In the genomic region with DNA sequence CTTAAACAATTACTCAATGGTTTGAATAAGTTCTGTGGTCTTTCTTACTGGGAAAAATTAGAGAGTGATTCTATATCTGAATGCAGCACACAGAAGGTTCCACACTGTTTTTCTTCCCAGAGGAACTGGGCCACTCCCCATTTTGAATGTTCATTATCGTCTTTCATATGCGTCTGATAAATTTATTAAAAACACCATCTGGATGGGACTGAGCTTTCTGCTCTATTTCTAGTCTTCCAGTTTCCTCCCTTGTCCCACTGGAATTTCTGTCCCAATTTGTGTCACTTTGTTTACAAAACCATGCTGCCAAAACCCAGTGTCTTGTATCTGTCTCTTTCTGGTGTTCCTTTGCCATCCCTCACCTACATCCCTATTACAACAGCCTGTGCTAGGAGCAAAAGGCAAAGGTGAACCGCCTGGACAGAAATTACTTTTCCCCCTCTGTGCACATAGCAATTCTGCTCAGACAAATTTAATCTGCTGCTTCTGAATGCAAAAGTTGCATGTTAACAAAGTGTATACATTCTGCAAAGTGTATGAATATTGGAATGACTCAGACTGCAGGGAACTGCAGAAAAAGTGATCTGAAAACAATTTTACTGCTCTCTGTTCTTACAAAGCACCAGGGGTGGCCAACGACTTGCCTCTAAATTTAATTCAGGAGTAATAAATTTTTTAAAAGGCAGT, we compare ENCODE assay signal across 15 cellular contexts.
DNase-seq lines count a peak whose midpoint lies in the region; ATAC-seq and TF ChIP-seq lines count a peak whose summit lies in the region.
"Had no signal": no experiment of that assay in that cellular context is flagged by ENCODE, and none has a peak within 500 bp of the region (broad histone marks: within the 10 kb centered on the region; RNA-seq: fewer than 3 reads in every experiment).

No MANE protein-coding gene starts in this region.

- H3K27me3 Mint-ChIP-seq in activated naive CD8-positive, alpha-beta T cell treated with anti-CD3 and anti-CD28 coated beads for 36 hours, result no peaks in the 10 kb centered on the region
- H3K27me3 Mint-ChIP-seq in natural killer cell (ENCODE audit: low read depth in 2 of 2), result no peaks in the 10 kb centered on the region
- H3K27me3 Mint-ChIP-seq: stimulated activated naive CD8-positive, alpha-beta T cell treated with anti-CD3 and anti-CD28 coated beads, Interleukin-15, amount 100 ng/mL, for 72 hours had no signal

- peak; percentile 44 for ATAC-seq in GM18907 (IDR thresholded peaks at IDR 0.05; ENCODE audit: unreplicated experiment)
- peak; percentile 62 for ATAC-seq in HG02610 (IDR thresholded peaks at IDR 0.05; ENCODE audit: unreplicated experiment)
- ATAC-seq in natural killer cell, result no peak
- ATAC-seq: activated T-cell treated with anti-CD3 and anti-CD28 coated beads, Interleukin-2, amount 50 U/mL, for 4 hours; foreskin keratinocyte; stimulated activated naive CD8-positive, alpha-beta T cell treated with anti-CD3 and anti-CD28 coated beads, Interleukin-15, amount 100 ng/mL, for 72 hours had no signal

- peaks cover 27% of the 10 kb centered on the region for H3K4me1 ChIP-seq in DOHH2 (ENCODE audit: control insufficient read depth, low read length)
- H3K4me1 ChIP-seq: foreskin keratinocyte had no signal

- TF ChIP-seq CTCF in DOHH2 (IDR thresholded peaks at IDR 0.05; ENCODE audit: low read depth, low read length, poor library complexity, severe bottlenecking) (no peak), foreskin fibroblast (IDR thresholded peaks at IDR 0.05; ENCODE audit: low read depth, low read length) (no peak), natural killer cell (IDR thresholded peaks at IDR 0.05) (no peak)

- H3K79me2 ChIP-seq in DOHH2 (ENCODE audit: control insufficient read depth, low read length), result no peaks in the 10 kb centered on the region

- peak overlapping the region; percentile 27 for H3K4me2 ChIP-seq in DOHH2 (ENCODE audit: low read length)

- H3K27ac ChIP-seq in DOHH2 (ENCODE audit: low read depth, low read length), result no peak overlapping the region
- H3K27ac ChIP-seq: foreskin keratinocyte had no signal

- no peaks in the 10 kb centered on the region for H3K27me3 ChIP-seq in DOHH2 (ENCODE audit: control insufficient read depth, low read length)
- H3K27me3 ChIP-seq: foreskin keratinocyte had no signal

- no peaks in the 10 kb centered on the region for H4K20me1 ChIP-seq in DOHH2 (ENCODE audit: control insufficient read depth, insufficient read depth, low read depth, low read length)

- H3K4me1 Mint-ChIP-seq in activated naive CD8-positive, alpha-beta T cell treated with anti-CD3 and anti-CD28 coated beads for 36 hours, result peaks cover 7% of the 10 kb centered on the region
- H3K4me1 Mint-ChIP-seq in natural killer cell, result peaks cover 22 to 24% of the 10 kb centered on the region in 2 donors
- H3K4me1 Mint-ChIP-seq: stimulated activated naive CD8-positive, alpha-beta T cell treated with anti-CD3 and anti-CD28 coated beads, Interleukin-15, amount 100 ng/mL, for 72 hours had no signal

- H3K9me3 ChIP-seq in DOHH2 (ENCODE audit: control insufficient read depth, insufficient read depth, low read length), result no peaks in the 10 kb centered on the region

- H3K9me3 Mint-ChIP-seq in activated naive CD8-positive, alpha-beta T cell treated with anti-CD3 and anti-CD28 coated beads for 36 hours, result peaks cover 5% of the 10 kb centered on the region
- peaks cover 0 to 2% of the 10 kb centered on the region in 2 donors for H3K9me3 Mint-ChIP-seq in natural killer cell
- H3K9me3 Mint-ChIP-seq: activated T-cell treated with anti-CD3 and anti-CD28 coated beads, Interleukin-2, amount 50 U/mL, for 4 hours had no signal

- H3K36me3 Mint-ChIP-seq in activated naive CD8-positive, alpha-beta T cell treated with anti-CD3 and anti-CD28 coated beads for 36 hours, result peaks cover 5% of the 10 kb centered on the region
- H3K36me3 Mint-ChIP-seq in natural killer cell, result no peaks in the 10 kb centered on the region

- intact Hi-C loops in natural killer cell (cut with micrococcal nuclease), result no loop called here

- H3K4me3 ChIP-seq in DOHH2 (ENCODE audit: low read length) (0 out of 2 replicates have a peak overlapping the region, but pooled peaks have one; percentile 2), foreskin fibroblast (ENCODE audit: low read depth in 1 of 2, low read length in 2 of 2) (no peak overlapping the region)

- H3K4me3 Mint-ChIP-seq in activated naive CD8-positive, alpha-beta T cell treated with anti-CD3 and anti-CD28 coated beads for 36 hours, result no peak overlapping the region
- H3K4me3 Mint-ChIP-seq in natural killer cell, result no peak overlapping the region
- H3K4me3 Mint-ChIP-seq: activated T-cell treated with anti-CD3 and anti-CD28 coated beads, Interleukin-2, amount 50 U/mL, for 4 hours; stimulated activated naive CD8-positive, alpha-beta T cell treated with anti-CD3 and anti-CD28 coated beads, Interleukin-15, amount 100 ng/mL, for 72 hours had no signal

- no peak overlapping the region for H3K27ac Mint-ChIP-seq in activated naive CD8-positive, alpha-beta T cell treated with anti-CD3 and anti-CD28 coated beads for 36 hours
- H3K27ac Mint-ChIP-seq in natural killer cell, result no peak overlapping the region
- H3K27ac Mint-ChIP-seq: stimulated activated naive CD8-positive, alpha-beta T cell treated with anti-CD3 and anti-CD28 coated beads, Interleukin-15, amount 100 ng/mL, for 72 hours had no signal

- H3F3A ChIP-seq in DOHH2 (ENCODE audit: control insufficient read depth, insufficient read depth), result no peaks in the 10 kb centered on the region

- no peaks in the 10 kb centered on the region for H3K9me2 ChIP-seq in DOHH2 (replicated peaks; ENCODE audit: control insufficient read depth, low read length)

- no peaks in the 10 kb centered on the region for H3K36me3 ChIP-seq in DOHH2 (ENCODE audit: control insufficient read depth, low read length)

- DNase-seq in NCI-H69 (lab: John Stamatoyannopoulos, UW), result peak; percentile 14
- no peak for DNase-seq in hippocampal formation (lab: John Stamatoyannopoulos, UW)
- no peak for DNase-seq in foreskin fibroblast
- DNase-seq in activated naive CD8-positive, alpha-beta T cell treated with anti-CD3 and anti-CD28 coated beads for 36 hours, result no peak
- DNase-seq in natural killer cell, result no peak
- DNase-seq: activated CD4-positive, CD25-positive, alpha-beta regulatory T cell treated with anti-CD3 and anti-CD28 coated beads, Interleukin-2, amount 50 U/mL, for 72 hours; activated T-cell treated with anti-CD3 and anti-CD28 coated beads, Interleukin-2, amount 50 U/mL, for 4 hours; effector memory CD4-positive, alpha-beta T cell; foreskin keratinocyte; NCI-H1417 treated with DMSO at 0.1 percent for 48 hours; retina; stimulated activated naive CD8-positive, alpha-beta T cell treated with anti-CD3 and anti-CD28 coated beads, Interleukin-15, amount 100 ng/mL, for 72 hours had no signal

Comparison
In these comparisons a context has a peak if more than half of its experiments do, and no peak if none do; other contexts are left out.
1. ATAC-seq: peak in GM18907 (single experiment) and HG02610 (single experiment); none in natural killer cell (0 of 3).